Comparison of ENCODE assay signal across 11 cellular contexts in genomic region chr20:16459019-16459700, GRCh38.
A peak's percentile ranks its signal among the peaks of the same experiment; 100 is the strongest.
DNase-seq lines count a peak whose midpoint lies in the region; ATAC-seq, FAIRE-seq and TF ChIP-seq lines count a peak whose summit lies in the region.
"Had no signal": no experiment of that assay in that cellular context is flagged by ENCODE, and none has a peak within 500 bp of the region (broad histone marks: within the 10 kb centered on the region; RNA-seq: fewer than 3 reads in every experiment).

No MANE protein-coding gene starts in this region.

- 0% methylated on average over 1 of the region's 1 CpG for WGBS in ovary, 3 donors

- no peak for TF ChIP-seq EP300 in ovary (IDR thresholded peaks at IDR 0.05)

- intact Hi-C loops in ovary (cut with DNase I), result no loop called here

- no peak for ATAC-seq in HG03521 (IDR thresholded peaks at IDR 0.05; ENCODE audit: unreplicated experiment)

- peaks cover 5% of the 10 kb centered on the region for H3K4me1 ChIP-seq in ovary (ENCODE audit: insufficient read depth)
- H3K4me1 ChIP-seq: SJCRH30 had no signal

- no peak for TF ChIP-seq POLR2A in ovary (IDR thresholded peaks at IDR 0.05)
- no peak for TF ChIP-seq POLR2A in GM12892 (IDR thresholded peaks at IDR 0.05; ENCODE audit: low read depth, low read length)

- H3K4me3 ChIP-seq in ovary, result no peak overlapping the region
- H3K4me3 ChIP-seq: SJCRH30 had no signal

- H3K27ac ChIP-seq in ovary, result no peak overlapping the region
- H3K27ac ChIP-seq: SJCRH30 had no signal

- no peaks in the 10 kb centered on the region for H3K27me3 ChIP-seq in ovary

- no peaks in the 10 kb centered on the region for H3K36me3 ChIP-seq in ovary
- H3K36me3 ChIP-seq: SJCRH30 had no signal

- no peak for FAIRE-seq in GM12892 (lab: Jason Lieb, UNC)

- no peaks in the 10 kb centered on the region for H3K9me3 ChIP-seq in ovary
- H3K9me3 ChIP-seq: SJCRH30 had no signal

- no peak for TF ChIP-seq CTCF in ovary (IDR thresholded peaks at IDR 0.05)

- peak; percentile 56 for DNase-seq in DMS 273 treated with DMSO at 0.1 percent for 48 hours (lab: John Stamatoyannopoulos, UW)
- DNase-seq in RPMI7951 (ENCODE audit: low read depth), result peak; percentile 93
- DNase-seq in fibroblast of the conjunctiva (ENCODE audit: low read depth), result peak; percentile 82
- peak; percentile 41 to 56 (median 45) for DNase-seq in ovary
- no peak for DNase-seq in GM12892 (ENCODE audit: insufficient read length)
- DNase-seq in NOMO-1 treated with DMSO at 0.1 percent for 48 hours (lab: John Stamatoyannopoulos, UW; ENCODE audit: unreplicated experiment), result no peak
- no peak for DNase-seq in GM19240 (ENCODE audit: insufficient read length, low spot score)
- DNase-seq: activated T-cell treated with anti-CD3 and anti-CD28 coated beads, Interleukin-2, amount 50 U/mL, for 1 hour; effector memory CD4-positive, alpha-beta T cell; SJCRH30 had no signal

Comparison
In these comparisons a context has a peak if more than half of its experiments do, and no peak if none do; other contexts are left out.
1. DNase-seq: peak in DMS 273 treated with DMSO at 0.1 percent for 48 hours (single experiment), RPMI7951 (single experiment), fibroblast of the conjunctiva (single experiment) and ovary (5 of 5); none in GM12892 (single experiment), NOMO-1 treated with DMSO at 0.1 percent for 48 hours (single experiment) and GM19240 (single experiment).